In genomic region chr17:80008383-80008840, GRCh38 we compare ENCODE assay signal across 8 cellular contexts.
DNase-seq lines count a peak whose midpoint lies in the region; ATAC-seq lines count a peak whose summit lies in the region.

No MANE protein-coding gene starts in this region.

- DNase-seq in NCI-H524 (lab: John Stamatoyannopoulos, UW) (peak; percentile 68 to 87), NCI-H524 treated with DMSO at 0.1 percent for 48 hours (lab: John Stamatoyannopoulos, UW) (no peak), NCI-H2029 treated with DMSO at 0.1 percent for 48 hours (lab: John Stamatoyannopoulos, UW) (peak; percentile 84), UCSD-AML1 (lab: John Stamatoyannopoulos, UW; ENCODE audit: unreplicated experiment) (peak; percentile 74), astrocyte of the hippocampus (ENCODE audit: low read depth, low spot score) (peak; percentile 85), iPS-NIHi11 (ENCODE audit: low spot score) (peak; percentile 96)
- peak; percentile 67 to 78 for DNase-seq in stimulated activated CD4-positive, alpha-beta T cell treated with anti-CD3 and anti-CD28 coated beads, Interleukin-15, amount 100 ng/mL, for 48 hours (ENCODE audit: low read depth in 2 of 2)

- ATAC-seq in GM21447 (IDR thresholded peaks at IDR 0.05; ENCODE audit: unreplicated experiment): no peak
